8 cellular contexts compared by ENCODE assay signal in genomic region chr9:35489313-35490154, GRCh38. TPM values are rescaled to one million over a fixed set of nuclear protein-coding genes. Genes with fewer than 3 reads are reported as not detected.
DNase-seq lines count a peak whose midpoint lies in the region; ATAC-seq and TF ChIP-seq lines count a peak whose summit lies in the region.

Gene RUSC2, plus strand, starts transcription at chr9:35490111. Its CDS starts 56,411 bp downstream, at chr9:35546522.

- peaks cover 2 to 3% of the 10 kb centered on the region in 2 donors for H3K36me3 Mint-ChIP-seq in CD14-positive monocyte
- H3K36me3 Mint-ChIP-seq in activated CD4-positive, alpha-beta memory T cell treated with anti-CD3 and anti-CD28 coated beads for 36 hours: peaks cover 1% of the 10 kb centered on the region

- H3K9me3 ChIP-seq in HCT116 (ENCODE audit: control insufficient read depth in 1 of 2, insufficient read depth in 1 of 2, low read depth in 1 of 2, low read length in 2 of 2) (no peaks in the 10 kb centered on the region), right lobe of liver (no peaks in the 10 kb centered on the region)
- H3K9me3 ChIP-seq in effector memory CD4-positive, alpha-beta T cell (ENCODE audit: control insufficient read depth, low read length): no peaks in the 10 kb centered on the region

- H3K4me1 Mint-ChIP-seq in CD14-positive monocyte: peaks cover 35% of the 10 kb centered on the region
- peaks cover 23% of the 10 kb centered on the region for H3K4me1 Mint-ChIP-seq in activated CD4-positive, alpha-beta memory T cell treated with anti-CD3 and anti-CD28 coated beads for 36 hours (ENCODE audit: low read depth)

- H3K4me3 Mint-ChIP-seq in CD14-positive monocyte: peak within 1 kb of the TSS; percentile 98 to 99
- H3K4me3 Mint-ChIP-seq in activated CD4-positive, alpha-beta memory T cell treated with anti-CD3 and anti-CD28 coated beads for 36 hours: peak within 1 kb of the TSS; percentile 63

- H3K4me3 ChIP-seq in HCT116 (replicated peaks in 1 of 2; ENCODE audit: low read depth in 1 of 2, low read length in 2 of 2) (peak within 1 kb of the TSS; percentile 60 to 68), right lobe of liver (peak within 1 kb of the TSS; percentile 67 to 86 (median 74))
- H3K4me3 ChIP-seq in effector memory CD4-positive, alpha-beta T cell (ENCODE audit: insufficient read depth, low read depth, low read length, poor library complexity, severe bottlenecking): peak within 1 kb of the TSS; percentile 69

- no peaks in the 10 kb centered on the region for H3K9me2 ChIP-seq in HCT116 (ENCODE audit: insufficient read depth)

- H3K79me2 ChIP-seq in HCT116 (ENCODE audit: insufficient read depth, low read length): peaks cover 23% of the 10 kb centered on the region

- H4K20me1 ChIP-seq in HCT116 (ENCODE audit: insufficient read depth): no peaks in the 10 kb centered on the region

- H2AFZ ChIP-seq in HCT116 (ENCODE audit: low read depth, low read length, poor library complexity, severe bottlenecking): peak within 1 kb of the TSS; percentile 55

- DNase-seq in CD14-positive monocyte (ENCODE audit: low spot score) (peak; percentile 87), HCT116 (ENCODE audit: low read depth, low spot score) (peak; percentile 68), NCI-H460 (ENCODE audit: extremely low read depth, low read depth) (peak; percentile 58), right lobe of liver (peak; percentile 85 to 88 (median 86))
- peak; percentile 72 for DNase-seq in activated CD4-positive, alpha-beta memory T cell treated with anti-CD3 and anti-CD28 coated beads for 36 hours
- peak in 1 of 3 donors; percentile 2 for DNase-seq in effector memory CD4-positive, alpha-beta T cell
- DNase-seq in stimulated activated CD4-positive, alpha-beta T cell treated with anti-CD3 and anti-CD28 coated beads, Interleukin-2, amount 100 ng/mL, for 48 hours: peak; percentile 47 to 51

- peak; percentile 40 for TF ChIP-seq POLR2A in HCT116 (IDR thresholded peaks at IDR 0.05; ENCODE audit: borderline replicate concordance, extremely low read depth, insufficient read depth, insufficient read length)
- TF ChIP-seq POLR2A in right lobe of liver (IDR thresholded peaks at IDR 0.05): peak; percentile 91

- CTCF ChIA-PET in HCT116 (lab: Charles Lee): interaction anchor here (0.7 to 1.4 kb wide), 3 partner anchors 10 to 374 kb away, joined by 3 to 17 read pairs (median 4); partner anchors contain the start of gene ATOSB
- CTCF ChIA-PET in activated CD4-positive, alpha-beta memory T cell treated with anti-CD3 and anti-CD28 coated beads for 36 hours (lab: Charles Lee): interaction anchor here (0.6 to 1.2 kb wide), 4 partner anchors 64 to 323 kb away, joined by 3 to 5 read pairs (median 4); no protein-coding TSS in a partner anchor

- intact Hi-C loops in CD14-positive monocyte (cut with micrococcal nuclease): loop anchor here (2.0 to 5.0 kb wide), 2 partner anchors 48 to 65 kb away; no protein-coding TSS in a partner anchor
- intact Hi-C loops in HCT116 (cut with micrococcal nuclease): loop anchor here (1.0 to 2.0 kb wide), 2 partner anchors 22 to 65 kb away; no protein-coding TSS in a partner anchor
- intact Hi-C loops in activated CD4-positive, alpha-beta memory T cell treated with anti-CD3 and anti-CD28 coated beads for 36 hours (cut with micrococcal nuclease): no loop called here
- intact Hi-C loops in right lobe of liver (cut with DNase I): loop anchor here in 1 of 2 donors (5.0 kb wide), 1 partner anchor 68 kb away; no protein-coding TSS in a partner anchor

- peak within 1 kb of the TSS; percentile 82 for H3K4me2 ChIP-seq in HCT116 (ENCODE audit: low read length)

- no peaks in the 10 kb centered on the region for H3K36me3 ChIP-seq in HCT116 (ENCODE audit: control insufficient read depth in 1 of 2, insufficient read depth in 2 of 2, low read length in 2 of 2)
- no peaks in the 10 kb centered on the region for H3K36me3 ChIP-seq in effector memory CD4-positive, alpha-beta T cell (ENCODE audit: control insufficient read depth, insufficient read depth, low read length)
- no peaks in the 10 kb centered on the region for H3K36me3 ChIP-seq in right lobe of liver

- peak within 1 kb of the TSS; percentile 81 for H3K9ac ChIP-seq in HCT116 (ENCODE audit: low read length)

- H3K27ac Mint-ChIP-seq in CD14-positive monocyte: peak within 1 kb of the TSS; percentile 91 to 96 (median 92)
- H3K27ac Mint-ChIP-seq in activated CD4-positive, alpha-beta memory T cell treated with anti-CD3 and anti-CD28 coated beads for 36 hours: no peak within 1 kb of the TSS

- peaks cover 2 to 3% (median 2%) of the 10 kb centered on the region in 3 donors for H3K27me3 Mint-ChIP-seq in CD14-positive monocyte (ENCODE audit: low read depth in 3 of 3)
- peaks cover 14% of the 10 kb centered on the region for H3K27me3 Mint-ChIP-seq in activated CD4-positive, alpha-beta memory T cell treated with anti-CD3 and anti-CD28 coated beads for 36 hours

- POLR2A ChIA-PET in HCT116 (lab: Charles Lee): interaction anchor here (0.8 to 1.4 kb wide), 4 partner anchors 11 to 64 kb away, joined by 3 to 7 read pairs (median 4); no protein-coding TSS in a partner anchor
- POLR2A ChIA-PET in activated CD4-positive, alpha-beta memory T cell treated with anti-CD3 and anti-CD28 coated beads for 36 hours (lab: Charles Lee): no interaction called here

- peaks cover 2 to 9% (median 5%) of the 10 kb centered on the region in 7 donors for H3K9me3 Mint-ChIP-seq in CD14-positive monocyte
- H3K9me3 Mint-ChIP-seq in activated CD4-positive, alpha-beta memory T cell treated with anti-CD3 and anti-CD28 coated beads for 36 hours: peaks cover 2% of the 10 kb centered on the region

- no peaks in the 10 kb centered on the region for H3K27me3 ChIP-seq in HCT116 (ENCODE audit: insufficient read depth, low read length)
- peaks cover 12% of the 10 kb centered on the region for H3K27me3 ChIP-seq in effector memory CD4-positive, alpha-beta T cell (replicated peaks; ENCODE audit: control insufficient read depth, insufficient read depth, low read length, poor library complexity, severe bottlenecking)
- no peaks in the 10 kb centered on the region for H3K27me3 ChIP-seq in right lobe of liver

- RAD21 ChIA-PET in HCT116 (lab: Charles Lee; ENCODE audit: low non-redundant PET in 1 of 2, low total read pairs in 2 of 2, uncharacterized antibody in 2 of 2, unreplicated experiment in 2 of 2): interaction anchor here (1.0 to 1.4 kb wide), 2 partner anchors 64 kb away, joined by 5 read pairs; no protein-coding TSS in a partner anchor

- ATAC-seq in HCT116 (peak; percentile 85), right lobe of liver (peak; percentile 81 to 92 (median 83)), HG03159 (IDR thresholded peaks at IDR 0.05; ENCODE audit: unreplicated experiment) (no peak)

- H3K4me1 ChIP-seq in HCT116 (ENCODE audit: control insufficient read depth in 1 of 2, insufficient read depth in 2 of 2, low read length in 2 of 2) (peaks cover 23 to 38% of the 10 kb centered on the region in 2 experiments), right lobe of liver (peaks cover 0 to 18% (median 4%) of the 10 kb centered on the region in 4 donors)
- peaks cover 5% of the 10 kb centered on the region for H3K4me1 ChIP-seq in effector memory CD4-positive, alpha-beta T cell (ENCODE audit: control insufficient read depth, insufficient read depth, low read length, poor library complexity, severe bottlenecking)

- 4% methylated on average over 9 of the region's 71 CpGs for WGBS in right lobe of liver (ENCODE audit: insufficient coverage, low coverage, low lambda C conversion rate, missing lambda C conversion rate)

- peak within 1 kb of the TSS; percentile 70 for H3K27ac ChIP-seq in HCT116 (ENCODE audit: low read depth, low read length)
- no peak within 1 kb of the TSS for H3K27ac ChIP-seq in effector memory CD4-positive, alpha-beta T cell (ENCODE audit: insufficient read depth, low read length, poor library complexity, severe bottlenecking)
- peak within 1 kb of the TSS; percentile 73 to 93 (median 90) for H3K27ac ChIP-seq in right lobe of liver

- BruUV-seq in HCT116 (replicated peaks; lab: Mats Ljungman, UMichigan): no TSS peak

- TF ChIP-seq CTCF in CD14-positive monocyte (IDR thresholded peaks at IDR 0.05) (peak; percentile 52), HCT116 (IDR thresholded peaks at IDR 0.05 in 2 of 3, conservative IDR thresholded peaks at IDR 0.05 in 1 of 3; ENCODE audit: borderline replicate concordance in 1 of 3, insufficient read depth in 1 of 3, low read depth in 2 of 3, low read length in 2 of 3) (peak; percentile 32 to 49 (median 46); a peak in 4 of 6 replicates), right lobe of liver (IDR thresholded peaks at IDR 0.05) (peak; percentile 36 to 48 (median 42))

- TF ChIP-seq RAD21 in HCT116 (IDR thresholded peaks at IDR 0.05; ENCODE audit: low read depth): peak; percentile 48; the same call in 1 of the 2 replicates

TF ChIP-seq in HCT116, 20 proteins besides CTCF, POLR2A, EP300 and RAD21:
- no peak for TF ChIP-seq CBX3 (IDR thresholded peaks at IDR 0.05; ENCODE audit: low read depth)
- no peak for TF ChIP-seq ATF3 (IDR thresholded peaks at IDR 0.05)
- TF ChIP-seq ZFX (IDR thresholded peaks at IDR 0.05): peak; percentile 73
- peak; percentile 31; the same call in 1 of the 2 replicates for TF ChIP-seq JUND (IDR thresholded peaks at IDR 0.05)
- TF ChIP-seq POLR2AphosphoS5 (IDR thresholded peaks at IDR 0.05; ENCODE audit: low read depth, low read length): peak; percentile 62
- no peak for TF ChIP-seq YY1 (IDR thresholded peaks at IDR 0.05; ENCODE audit: extremely low read depth, insufficient replicate concordance, low read depth, low read length)
- peak; percentile 93 for TF ChIP-seq EGR1 (IDR thresholded peaks at IDR 0.05; ENCODE audit: low read depth)
- TF ChIP-seq TCF7L2 (IDR thresholded peaks at IDR 0.05; ENCODE audit: borderline replicate concordance, extremely low read depth, insufficient read depth, insufficient read length): peak; percentile 52
- TF ChIP-seq, protein P1, sequence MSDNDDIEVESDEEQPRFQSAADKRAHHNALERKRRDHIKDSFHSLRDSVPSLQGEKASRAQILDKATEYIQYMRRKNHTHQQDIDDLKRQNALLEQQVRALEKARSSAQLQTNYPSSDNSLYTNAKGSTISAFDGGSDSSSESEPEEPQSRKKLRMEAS (IDR thresholded peaks at IDR 0.05): peak; percentile 76

RNA-seq across cellular contexts. Expression of gene RUSC2, which starts in this region (rescaled TPM):
- 1 to 10 TPM; 2.2 to 3.7 TPM for polyA plus RNA-seq in CD14-positive monocyte
- total RNA-seq in HCT116 (2021; ENCODE audit: unreplicated experiment) (11.6 TPM), right lobe of liver (10 to 100 TPM in 2 of 6 experiments, 1 to 10 TPM in 4; 6.0 to 12.9 (median 9.1) TPM)
- polyA plus RNA-seq in HCT116 (2012): 7.3 and 7.7 TPM in 2 replicates
- total RNA-seq in NCI-H460 (2014; rRNA removed; shearing (Covaris generic)): 10.1 and 10.9 TPM in 2 replicates
- polyA plus RNA-seq in NCI-H460 (2014; cell fraction: nucleus; rRNA removed): 11.8 and 15.7 TPM in 2 replicates
- 1 to 10 TPM; 2.7 to 3.0 TPM for total RNA-seq in activated CD4-positive, alpha-beta memory T cell treated with anti-CD3 and anti-CD28 coated beads for 36 hours
